ENCODE assay signal across 15 cellular contexts in genomic region chr10:128186959-128187787, GRCh38.
DNase-seq lines count a peak whose midpoint lies in the region; ATAC-seq and TF ChIP-seq lines count a peak whose summit lies in the region.
"Had no signal": no experiment of that assay in that cellular context is flagged by ENCODE, and none has a peak within 500 bp of the region (broad histone marks: within the 10 kb centered on the region; RNA-seq: fewer than 3 reads in every experiment).

No MANE protein-coding gene starts in this region.

- WGBS in esophagus muscularis mucosa, result 42% methylated on average over 17 of the region's 17 CpGs

- H3K27ac ChIP-seq in esophagus muscularis mucosa (replicated peaks in 1 of 4), result no peak overlapping the region
- H3K27ac ChIP-seq: left lung, ovary had no signal

- no peaks in the 10 kb centered on the region for H3K36me3 ChIP-seq in esophagus muscularis mucosa
- H3K36me3 ChIP-seq: heart left ventricle, left lung, ovary had no signal

- peaks cover 0 to 15% (median 5%) of the 10 kb centered on the region in 4 donors for H3K9me3 ChIP-seq in esophagus muscularis mucosa
- H3K9me3 ChIP-seq: ovary had no signal

- ATAC-seq in activated CD4-positive, alpha-beta T cell treated with anti-CD3 and anti-CD28 coated beads for 36 hours, result peak; percentile 78
- ATAC-seq in stimulated activated effector memory CD8-positive, alpha-beta T cell treated with anti-CD3 and anti-CD28 coated beads, Interleukin-12 subunit alpha, Interleukin-12 subunit beta, amount 100 ng/mL, for 72 hours, result peak; percentile 88
- ATAC-seq: heart left ventricle, left lung had no signal

- no peak for TF ChIP-seq CTCF in esophagus muscularis mucosa (IDR thresholded peaks at IDR 0.05)

- peak overlapping the region; percentile 68 for H3K4me3 Mint-ChIP-seq in activated CD4-positive, alpha-beta T cell treated with anti-CD3 and anti-CD28 coated beads for 36 hours
- peak overlapping the region; percentile 78 for H3K4me3 Mint-ChIP-seq in stimulated activated effector memory CD8-positive, alpha-beta T cell treated with anti-CD3 and anti-CD28 coated beads, Interleukin-12 subunit alpha, Interleukin-12 subunit beta, amount 100 ng/mL, for 72 hours
- H3K4me3 Mint-ChIP-seq: endodermal cell had no signal

- H3K4me1 ChIP-seq in esophagus muscularis mucosa, result no peaks in the 10 kb centered on the region
- H3K4me1 ChIP-seq: left lung had no signal

- peaks cover 3% of the 10 kb centered on the region for H3K36me3 Mint-ChIP-seq in activated CD4-positive, alpha-beta T cell treated with anti-CD3 and anti-CD28 coated beads for 36 hours (ENCODE audit: low read depth)
- H3K36me3 Mint-ChIP-seq in stimulated activated effector memory CD8-positive, alpha-beta T cell treated with anti-CD3 and anti-CD28 coated beads, Interleukin-12 subunit alpha, Interleukin-12 subunit beta, amount 100 ng/mL, for 72 hours, result no peaks in the 10 kb centered on the region

- TF ChIP-seq POLR2A in esophagus muscularis mucosa (IDR thresholded peaks at IDR 0.05; ENCODE audit: low read depth), result no peak

- peaks cover 18% of the 10 kb centered on the region for H3K4me1 Mint-ChIP-seq in activated CD4-positive, alpha-beta T cell treated with anti-CD3 and anti-CD28 coated beads for 36 hours
- H3K4me1 Mint-ChIP-seq in stimulated activated effector memory CD8-positive, alpha-beta T cell treated with anti-CD3 and anti-CD28 coated beads, Interleukin-12 subunit alpha, Interleukin-12 subunit beta, amount 100 ng/mL, for 72 hours, result peaks cover 31% of the 10 kb centered on the region
- H3K4me1 Mint-ChIP-seq: endodermal cell had no signal

- peaks cover 0 to 43% (median 0%) of the 10 kb centered on the region in 4 donors for H3K27me3 ChIP-seq in esophagus muscularis mucosa
- H3K27me3 ChIP-seq: ovary had no signal

- TF ChIP-seq EP300 in esophagus muscularis mucosa (IDR thresholded peaks at IDR 0.05), result no peak

- CTCF ChIA-PET in activated CD4-positive, alpha-beta T cell treated with anti-CD3 and anti-CD28 coated beads for 36 hours (lab: Charles Lee), result interaction anchor here (0.6 to 2.6 kb wide), 12 partner anchors 8 to 1117 kb away, joined by 3 to 28 read pairs (median 4); no protein-coding TSS in a partner anchor

- peak; percentile 42 for DNase-seq in activated CD4-positive, alpha-beta T cell treated with anti-CD3 and anti-CD28 coated beads for 36 hours
- DNase-seq in activated CD4-positive, alpha-beta T cell treated with anti-CD3 and anti-CD28 coated beads for 1 hour, result no peak
- DNase-seq in activated T-cell treated with anti-CD3 and anti-CD28 coated beads for 1 hour (ENCODE audit: low read depth), result peak; percentile 17
- peak; percentile 62 for DNase-seq in esophagus muscularis mucosa (ENCODE audit: extremely low spot score)
- peak in 1 of 2 donors; percentile 68 for DNase-seq in stimulated activated effector memory CD8-positive, alpha-beta T cell treated with anti-CD3 and anti-CD28 coated beads, Interleukin-12 subunit alpha, Interleukin-12 subunit beta, amount 100 ng/mL, for 72 hours (ENCODE audit: low spot score in 2 of 2)
- DNase-seq in C1 segment of cervical spinal cord (lab: John Stamatoyannopoulos, UW), result no peak
- DNase-seq in NCI-H510A (lab: John Stamatoyannopoulos, UW), result no peak
- DNase-seq in AML-193 (lab: John Stamatoyannopoulos, UW), result no peak
- DNase-seq: aorta, DMS79 treated with DMSO at 0.1 percent for 48 hours, endodermal cell, heart left ventricle, left lung, NCI-H2227 treated with DMSO at 0.1 percent for 48 hours, ovary had no signal

- H3K27me3 Mint-ChIP-seq in activated CD4-positive, alpha-beta T cell treated with anti-CD3 and anti-CD28 coated beads for 36 hours, result peaks cover 3% of the 10 kb centered on the region

- peaks cover 10% of the 10 kb centered on the region for H3K9me3 Mint-ChIP-seq in activated CD4-positive, alpha-beta T cell treated with anti-CD3 and anti-CD28 coated beads for 36 hours (ENCODE audit: low read depth)
- peaks cover 6% of the 10 kb centered on the region for H3K9me3 Mint-ChIP-seq in stimulated activated effector memory CD8-positive, alpha-beta T cell treated with anti-CD3 and anti-CD28 coated beads, Interleukin-12 subunit alpha, Interleukin-12 subunit beta, amount 100 ng/mL, for 72 hours

- peak overlapping the region; percentile 72 for H3K27ac Mint-ChIP-seq in activated CD4-positive, alpha-beta T cell treated with anti-CD3 and anti-CD28 coated beads for 36 hours
- H3K27ac Mint-ChIP-seq in stimulated activated effector memory CD8-positive, alpha-beta T cell treated with anti-CD3 and anti-CD28 coated beads, Interleukin-12 subunit alpha, Interleukin-12 subunit beta, amount 100 ng/mL, for 72 hours, result peak overlapping the region; percentile 93
- H3K27ac Mint-ChIP-seq: endodermal cell had no signal

- intact Hi-C loops in activated CD4-positive, alpha-beta T cell treated with anti-CD3 and anti-CD28 coated beads for 36 hours (cut with DNase I, micrococcal nuclease), result no loop called here
- intact Hi-C loops in esophagus muscularis mucosa (cut with DNase I), result no loop called here

- H3K4me3 ChIP-seq in esophagus muscularis mucosa, result no peak overlapping the region
- H3K4me3 ChIP-seq: left lung, ovary had no signal

- POLR2A ChIA-PET in activated CD4-positive, alpha-beta T cell treated with anti-CD3 and anti-CD28 coated beads for 36 hours (lab: Charles Lee), result interaction anchor here (0.6 to 0.7 kb wide), 2 partner anchors 8 to 115 kb away, joined by 3 to 8 read pairs; no protein-coding TSS in a partner anchor

Comparison
In these comparisons a context has a peak if more than half of its experiments do, and no peak if none do; other contexts are left out.
1. DNase-seq: peak in activated CD4-positive, alpha-beta T cell treated with anti-CD3 and anti-CD28 coated beads for 36 hours (single experiment), activated T-cell treated with anti-CD3 and anti-CD28 coated beads for 1 hour (single experiment) and esophagus muscularis mucosa (single experiment); none in activated CD4-positive, alpha-beta T cell treated with anti-CD3 and anti-CD28 coated beads for 1 hour (single experiment), C1 segment of cervical spinal cord (0 of 14), NCI-H510A (single experiment) and AML-193 (0 of 2).